Comparison of ENCODE assay signal across 7 cellular contexts in the genomic region with DNA sequence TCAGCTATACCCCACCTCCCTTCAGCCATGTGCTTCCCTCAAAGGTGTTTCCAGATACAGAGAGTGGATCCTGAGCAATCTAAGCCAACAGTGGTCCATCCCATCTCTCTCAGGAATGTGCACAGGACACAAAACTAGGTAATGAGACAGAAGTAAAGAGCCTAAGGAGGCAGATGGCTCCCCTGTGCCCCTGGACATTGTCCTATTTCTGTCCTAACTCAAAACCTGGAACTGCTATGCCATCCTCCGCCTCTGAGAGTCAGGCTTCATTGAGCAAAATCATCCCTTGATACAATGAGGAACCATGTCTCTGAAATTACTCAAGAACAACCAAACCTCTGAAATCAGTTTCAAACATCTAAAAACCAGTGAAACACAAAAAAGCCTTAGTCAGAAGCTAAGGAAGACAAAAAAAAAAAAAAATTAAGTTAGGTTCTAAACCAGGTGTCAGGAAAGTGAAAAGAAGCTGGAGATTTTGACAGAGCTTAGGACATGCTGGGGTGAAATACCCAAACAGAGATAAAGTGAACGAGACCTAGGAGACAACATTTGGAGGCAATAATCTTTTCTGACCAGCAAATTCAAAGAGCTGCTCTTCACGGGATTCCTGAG.
DNase-seq lines count a peak whose midpoint lies in the region; ATAC-seq and TF ChIP-seq lines count a peak whose summit lies in the region.

No MANE protein-coding gene starts in this region.

- DNase-seq in adipocyte (ENCODE audit: low read depth) (no peak), naive B cell (peak; percentile 41), NCI-H82 treated with DMSO at 0.1 percent for 48 hours (lab: John Stamatoyannopoulos, UW; ENCODE audit: unreplicated experiment) (no peak), SK-N-SH (no peak)

- TF ChIP-seq EP300 in SK-N-SH (IDR thresholded peaks at IDR 0.05; ENCODE audit: borderline replicate concordance in 1 of 2, low read depth in 1 of 2, low read length in 1 of 2), result no peak

- no peaks in the 10 kb centered on the region for H3K27me3 Mint-ChIP-seq in IgD-negative memory B cell
- no peaks in the 10 kb centered on the region for H3K27me3 Mint-ChIP-seq in naive B cell

- CTCF ChIA-PET in SK-N-SH (lab: Yijun Ruan, JAX), result interaction anchor here (0.6 to 1.4 kb wide), 2 partner anchors 358 to 953 kb away, joined by 3 read pairs; no protein-coding TSS in a partner anchor

- ATAC-seq in GM18508 (IDR thresholded peaks at IDR 0.05; ENCODE audit: insufficient read depth, unreplicated experiment), result peak; percentile 29
- ATAC-seq in GM21576 (IDR thresholded peaks at IDR 0.05; ENCODE audit: unreplicated experiment), result peak; percentile 50
- peak; percentile 62 to 64 for ATAC-seq in naive B cell (ENCODE audit: low read depth in 2 of 2)

- H4K20me1 ChIP-seq in SK-N-SH (ENCODE audit: insufficient read depth), result no peaks in the 10 kb centered on the region

- POLR2A ChIA-PET in SK-N-SH (lab: Yijun Ruan, JAX), result no interaction called here

- H3K4me1 Mint-ChIP-seq in IgD-negative memory B cell (peaks cover 42 to 48% (median 43%) of the 10 kb centered on the region in 3 donors), naive B cell (peaks cover 48 to 52% (median 50%) of the 10 kb centered on the region in 3 donors)

- H3K9me3 ChIP-seq in adipocyte (ENCODE audit: control insufficient read depth, low read length) (no peaks in the 10 kb centered on the region), SK-N-SH (no peaks in the 10 kb centered on the region)

- H3K9me3 Mint-ChIP-seq in IgD-negative memory B cell, result no peaks in the 10 kb centered on the region
- no peaks in the 10 kb centered on the region for H3K9me3 Mint-ChIP-seq in naive B cell

- H3K27ac Mint-ChIP-seq in IgD-negative memory B cell (peak overlapping the region; percentile 92 to 99 (median 97)), naive B cell (peak overlapping the region; percentile 39 to 95 (median 90))

- no peaks in the 10 kb centered on the region for H3K79me2 ChIP-seq in SK-N-SH (ENCODE audit: insufficient read depth)

- H3K36me3 Mint-ChIP-seq in IgD-negative memory B cell, result peaks cover 1% of the 10 kb centered on the region
- no peaks in the 10 kb centered on the region for H3K36me3 Mint-ChIP-seq in naive B cell

- no peak overlapping the region for H3K4me3 ChIP-seq in adipocyte (ENCODE audit: low read length)
- H3K4me3 ChIP-seq in SK-N-SH (ENCODE audit: low read depth in 2 of 2, low read length in 1 of 2), result no peak overlapping the region

- H3K36me3 ChIP-seq in adipocyte (ENCODE audit: control insufficient read depth, insufficient read depth, low read length, severe bottlenecking) (no peaks in the 10 kb centered on the region), SK-N-SH (replicated peaks in 1 of 2; ENCODE audit: control insufficient read depth in 1 of 2, insufficient read depth in 2 of 2, low read length in 1 of 2) (no peaks in the 10 kb centered on the region)

- TF ChIP-seq RAD21 in SK-N-SH (IDR thresholded peaks at IDR 0.05; ENCODE audit: low read length), result no peak

- H3K9me2 ChIP-seq in SK-N-SH, result no peaks in the 10 kb centered on the region

- H3K4me1 ChIP-seq in adipocyte (ENCODE audit: control insufficient read depth, insufficient read depth, low read length), result peaks cover 39% of the 10 kb centered on the region
- no peaks in the 10 kb centered on the region; a peak in 1 of 4 replicates for H3K4me1 ChIP-seq in SK-N-SH (ENCODE audit: control insufficient read depth in 1 of 2, insufficient read depth in 2 of 2, low read depth in 1 of 2, low read length in 1 of 2)

- no peak overlapping the region for H3K4me2 ChIP-seq in SK-N-SH

- H3K4me3 Mint-ChIP-seq in IgD-negative memory B cell (peak overlapping the region; percentile 56 to 88 (median 79)), naive B cell (peak overlapping the region; percentile 29 to 78 (median 64))

- TF ChIP-seq CTCF in SK-N-SH (IDR thresholded peaks at IDR 0.05), result no peak

- H3K9ac ChIP-seq in adipocyte (ENCODE audit: low read length), result peak overlapping the region; percentile 67
- H3K9ac ChIP-seq in SK-N-SH, result no peak overlapping the region

- no peaks in the 10 kb centered on the region for H3K27me3 ChIP-seq in adipocyte (replicated peaks; ENCODE audit: control insufficient read depth, insufficient read depth, low read length)
- H3K27me3 ChIP-seq in SK-N-SH (ENCODE audit: insufficient read depth), result no peaks in the 10 kb centered on the region

- 43% methylated on average over 3 of the region's 3 CpGs for WGBS in SK-N-SH (ENCODE audit: low lambda C conversion rate)

- H2AFZ ChIP-seq in SK-N-SH (ENCODE audit: low read depth), result no peak overlapping the region

- H3K27ac ChIP-seq in SK-N-SH (ENCODE audit: low read depth in 2 of 2, low read length in 1 of 2), result no peak overlapping the region

- H3F3A ChIP-seq in SK-N-SH (replicated peaks; ENCODE audit: insufficient read depth), result no peaks in the 10 kb centered on the region

TF ChIP-seq in SK-N-SH, 30 proteins besides CTCF, POLR2A, EP300 and RAD21:
- TF ChIP-seq, protein P1, sequence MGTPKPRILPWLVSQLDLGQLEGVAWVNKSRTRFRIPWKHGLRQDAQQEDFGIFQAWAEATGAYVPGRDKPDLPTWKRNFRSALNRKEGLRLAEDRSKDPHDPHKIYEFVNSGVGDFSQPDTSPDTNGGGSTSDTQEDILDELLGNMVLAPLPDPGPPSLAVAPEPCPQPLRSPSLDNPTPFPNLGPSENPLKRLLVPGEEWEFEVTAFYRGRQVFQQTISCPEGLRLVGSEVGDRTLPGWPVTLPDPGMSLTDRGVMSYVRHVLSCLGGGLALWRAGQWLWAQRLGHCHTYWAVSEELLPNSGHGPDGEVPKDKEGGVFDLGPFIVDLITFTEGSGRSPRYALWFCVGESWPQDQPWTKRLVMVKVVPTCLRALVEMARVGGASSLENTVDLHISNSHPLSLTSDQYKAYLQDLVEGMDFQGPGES (IDR thresholded peaks at IDR 0.05; ENCODE audit: low read depth, low read length), result no peak
- TF ChIP-seq MEF2A (IDR thresholded peaks at IDR 0.05; ENCODE audit: borderline replicate concordance, low read depth) (no peak), YY1 (IDR thresholded peaks at IDR 0.05; ENCODE audit: low read depth) (no peak), RFX5 (IDR thresholded peaks at IDR 0.05; ENCODE audit: low read length) (no peak), ELF1 (IDR thresholded peaks at IDR 0.05) (no peak), RXRA (IDR thresholded peaks at IDR 0.05; ENCODE audit: borderline replicate concordance, low read depth) (no peak), POLR2AphosphoS5 (IDR thresholded peaks at IDR 0.05; ENCODE audit: low read depth, low read length) (no peak), SMC3 (IDR thresholded peaks at IDR 0.05; ENCODE audit: low read depth, low read length) (no peak)
TF ChIP-seq in SK-N-SH: peak in this region for 0.
